24 cellular contexts compared by ENCODE assay signal in the genomic region with DNA sequence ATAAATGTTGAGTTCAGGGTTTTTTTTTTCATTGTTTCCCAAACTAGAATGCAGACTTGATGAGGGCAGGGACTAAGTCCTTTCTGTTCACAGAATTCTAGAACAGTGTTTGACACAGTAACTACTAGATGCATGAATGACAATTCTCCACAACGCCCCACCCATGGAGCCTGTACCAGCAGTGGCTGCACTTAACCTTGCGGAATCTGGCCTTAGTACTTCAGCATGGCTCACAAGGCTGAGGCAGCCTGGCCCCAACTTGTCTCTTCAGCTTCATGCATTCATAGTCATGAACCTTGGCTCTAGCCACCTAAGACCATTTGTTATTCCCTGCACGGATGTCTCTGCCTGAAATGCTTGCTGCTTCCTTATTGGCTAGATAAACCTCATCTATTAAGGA. TPM values are rescaled to one million over a fixed set of nuclear protein-coding genes. Genes with fewer than 3 reads are reported as not detected.
A peak's percentile ranks its signal among the peaks of the same experiment; 100 is the strongest.
DNase-seq lines count a peak whose midpoint lies in the region; ATAC-seq, FAIRE-seq and TF ChIP-seq lines count a peak whose summit lies in the region.
"Had no signal": no experiment of that assay in that cellular context is flagged by ENCODE, and none has a peak within 500 bp of the region (broad histone marks: within the 10 kb centered on the region; RNA-seq: fewer than 3 reads in every experiment).

No MANE protein-coding gene starts in this region.

- H3K9me3 Mint-ChIP-seq in nephron progenitor cell = no peaks in the 10 kb centered on the region
- H3K9me3 Mint-ChIP-seq: CD4-positive, alpha-beta memory T cell had no signal

- in situ Hi-C loops in HepG2 (cut with HindIII; ENCODE audit: extremely low pct_ligation_motif_present, low pct_unique_long_range_greater_than_20kb) = no loop called here
- in situ Hi-C loops in GM12878 (cut with MboI) = no loop called here

- H2AFZ ChIP-seq in HepG2 (ENCODE audit: low read length) = no peak overlapping the region
- no peak overlapping the region for H2AFZ ChIP-seq in PC-3 (ENCODE audit: low read length)
- H2AFZ ChIP-seq in GM12878 (ENCODE audit: control insufficient read depth, low read depth, low read length) = no peak overlapping the region
- H2AFZ ChIP-seq: GM23248 had no signal

- H3K27me3 Mint-ChIP-seq in nephron progenitor cell (ENCODE audit: low read depth, poor library complexity) = no peaks in the 10 kb centered on the region

- H3K4me3 Mint-ChIP-seq in nephron progenitor cell = no peak overlapping the region
- H3K4me3 Mint-ChIP-seq: CD14-positive monocyte; CD4-positive, alpha-beta memory T cell; IgD-negative memory B cell had no signal

- H3K9ac ChIP-seq in HepG2 (ENCODE audit: insufficient read depth, low read depth, low read length) (no peak overlapping the region), PC-3 (ENCODE audit: low read length) (no peak overlapping the region), GM12878 (ENCODE audit: control insufficient read depth, insufficient read depth, low read length) (no peak overlapping the region)
- H3K9ac ChIP-seq: BLaER1, GM23248 had no signal

- peak overlapping the region; percentile 73 for H3K27ac Mint-ChIP-seq in nephron progenitor cell
- H3K27ac Mint-ChIP-seq: CD14-positive monocyte; CD4-positive, alpha-beta memory T cell had no signal

- TF ChIP-seq RAD21 in HepG2 (CRISPR knock-in tag; IDR thresholded peaks at IDR 0.05) = no peak
- TF ChIP-seq RAD21 in GM12878 (IDR thresholded peaks at IDR 0.05; ENCODE audit: insufficient read depth, low read depth, low read length) = no peak

- peaks cover 4% of the 10 kb centered on the region for H3K4me1 ChIP-seq in HepG2 (ENCODE audit: insufficient read depth, low read length)
- H3K4me1 ChIP-seq in right lobe of liver = no peaks in the 10 kb centered on the region
- no peaks in the 10 kb centered on the region for H3K4me1 ChIP-seq in PC-3 (ENCODE audit: insufficient read depth, low read length)
- no peaks in the 10 kb centered on the region for H3K4me1 ChIP-seq in GM12878 (ENCODE audit: control insufficient read depth, insufficient read depth, low read length)

- H3K4me3 ChIP-seq in HepG2 (replicated peaks in 1 of 3; ENCODE audit: insufficient read depth in 1 of 3, low read depth in 2 of 3, low read length in 3 of 3) (no peak overlapping the region), right lobe of liver (no peak overlapping the region), PC-3 (ENCODE audit: low read length) (no peak overlapping the region), GM12878 (no peak overlapping the region)
- H3K4me3 ChIP-seq: BLaER1, GM23248 had no signal

- CTCF ChIA-PET in HepG2 (lab: Yijun Ruan, JAX; ENCODE audit: low intra/inter-chr PET ratio, low total read pairs) = no interaction called here
- CTCF ChIA-PET in PC-3 (lab: Charles Lee) = no interaction called here
- CTCF ChIA-PET in GM12878 (lab: Yijun Ruan, JAX) = interaction anchor here (1.7 kb wide), 1 partner anchor 45 kb away, joined by 3 read pairs; no protein-coding TSS in a partner anchor

- RAD21 ChIA-PET in GM12878 (lab: Charles Lee; ENCODE audit: unreplicated experiment) = interaction anchor here (1.7 kb wide), 1 partner anchor 13 kb away, joined by 3 read pairs; no protein-coding TSS in a partner anchor

- intact Hi-C loops in HepG2 (cut with micrococcal nuclease; ENCODE audit: unreplicated experiment) (loop anchor here (10.0 kb wide), 1 partner anchor 662 kb away; no protein-coding TSS in a partner anchor), right lobe of liver (cut with DNase I) (no loop called here), PC-3 (cut with micrococcal nuclease) (no loop called here), GM12878 (cut with micrococcal nuclease; ENCODE audit: unreplicated experiment) (no loop called here)

- BruUV-seq in HepG2 (replicated peaks; lab: Mats Ljungman, UMichigan) (no TSS peak), PC-3 (replicated peaks; lab: Mats Ljungman, UMichigan) (TSS peak; percentile 17), GM12878 (replicated peaks; lab: Mats Ljungman, UMichigan) (no TSS peak)

- H3K79me2 ChIP-seq in HepG2 (ENCODE audit: insufficient read depth, low read length) = no peaks in the 10 kb centered on the region
- H3K79me2 ChIP-seq in PC-3 (ENCODE audit: low read length) = no peaks in the 10 kb centered on the region
- no peaks in the 10 kb centered on the region for H3K79me2 ChIP-seq in GM12878 (ENCODE audit: control insufficient read depth, insufficient read depth, low read length)

- TF ChIP-seq EP300 in HepG2 (IDR thresholded peaks at IDR 0.05; ENCODE audit: low read depth in 2 of 2, low read length in 2 of 2) (no peak), HepG2 (CRISPR knock-in tag; IDR thresholded peaks at IDR 0.05; ENCODE audit: borderline replicate concordance) (no peak), GM12878 (IDR thresholded peaks at IDR 0.05; ENCODE audit: borderline replicate concordance in 1 of 2, control insufficient read depth in 1 of 2, low read depth in 2 of 2, low read length in 2 of 2) (no peak)

- POLR2A ChIA-PET in HepG2 (lab: Yijun Ruan, JAX) (no interaction called here), PC-3 (lab: Charles Lee; ENCODE audit: unreplicated experiment) (no interaction called here), GM12878 (lab: Charles Lee) (no interaction called here)

- 69% methylated on average over 3 of the region's 3 CpGs for WGBS in HepG2 (ENCODE audit: low lambda C conversion rate)
- 63% methylated on average over 1 of the region's 3 CpGs for WGBS in right lobe of liver (ENCODE audit: insufficient coverage, low coverage, low lambda C conversion rate, missing lambda C conversion rate)
- 99% methylated on average over 3 of the region's 3 CpGs for WGBS in GM12878 (ENCODE audit: insufficient coverage, insufficient replicate concordance, low lambda C conversion rate, missing lambda C conversion rate)

- TF ChIP-seq POLR2A in HepG2 (IDR thresholded peaks at IDR 0.05; ENCODE audit: insufficient read depth in 1 of 2, low read depth in 2 of 2, low read length in 2 of 2) (no peak), right lobe of liver (IDR thresholded peaks at IDR 0.05) (no peak), GM12878 (IDR thresholded peaks at IDR 0.05; ENCODE audit: low read depth, low read length) (peak; percentile 22; the same call in 1 of the 2 replicates)

- H3K27ac ChIP-seq in HepG2 (ENCODE audit: extremely low read length, insufficient read depth, low read length) (no peak overlapping the region), right lobe of liver (no peak overlapping the region), PC-3 (ENCODE audit: low read length) (no peak overlapping the region), GM12878 (ENCODE audit: control insufficient read depth, insufficient read depth) (no peak overlapping the region)
- H3K27ac ChIP-seq: BLaER1, GM23248 had no signal

- SMC1A ChIA-PET in GM12878 (lab: Charles Lee; ENCODE audit: uncharacterized antibody, unreplicated experiment) = interaction anchor here (0.9 to 1.7 kb wide), 8 partner anchors 11 to 67 kb away, joined by 3 to 6 read pairs (median 4); no protein-coding TSS in a partner anchor

- TF ChIP-seq CTCF in HepG2 (CRISPR knock-in tag; IDR thresholded peaks at IDR 0.05) (no peak), right lobe of liver (IDR thresholded peaks at IDR 0.05) (no peak), PC-3 (conservative IDR thresholded peaks at IDR 0.05; ENCODE audit: low read depth, low read length) (no peak), GM12878 (IDR thresholded peaks at IDR 0.05 in 2 of 3, conservative IDR thresholded peaks at IDR 0.05 in 1 of 3; ENCODE audit: control insufficient read depth in 2 of 3, extremely low read depth in 1 of 3, insufficient read depth in 1 of 3, low read depth in 3 of 3, low read length in 3 of 3) (no peak), nephron progenitor cell (IDR thresholded peaks at IDR 0.05) (no peak)

- H3K36me3 Mint-ChIP-seq in nephron progenitor cell (ENCODE audit: low read depth) = peaks cover 31% of the 10 kb centered on the region

- H3K27me3 ChIP-seq in HepG2 (ENCODE audit: control insufficient read depth in 1 of 2, insufficient read depth in 2 of 2, low read length in 2 of 2) (peaks cover 0 to 3% of the 10 kb centered on the region in 2 experiments; a peak in 1 of 5 replicates), right lobe of liver (no peaks in the 10 kb centered on the region), PC-3 (ENCODE audit: low read length) (0 out of 2 replicates have a peak, but pooled peaks cover 4% of the 10 kb centered on the region), GM12878 (replicated peaks in 1 of 2; ENCODE audit: control insufficient read depth in 2 of 2, insufficient read depth in 2 of 2, low read length in 1 of 2) (no peaks in the 10 kb centered on the region)
- H3K27me3 ChIP-seq: BLaER1 had no signal

- no peaks in the 10 kb centered on the region for H3F3A ChIP-seq in PC-3 (ENCODE audit: low read length, unreplicated experiment)

- no peaks in the 10 kb centered on the region for H3K9me3 ChIP-seq in HepG2 (ENCODE audit: low read length)
- H3K9me3 ChIP-seq in right lobe of liver = no peaks in the 10 kb centered on the region
- no peaks in the 10 kb centered on the region for H3K9me3 ChIP-seq in PC-3 (ENCODE audit: low read length)
- no peaks in the 10 kb centered on the region for H3K9me3 ChIP-seq in GM12878 (replicated peaks; ENCODE audit: control insufficient read depth, insufficient read depth, low read length)
- H3K9me3 ChIP-seq: BLaER1 had no signal

- no peak overlapping the region for H3K4me2 ChIP-seq in HepG2 (ENCODE audit: low read depth, low read length)
- H3K4me2 ChIP-seq in PC-3 (ENCODE audit: low read length) = no peak overlapping the region
- no peak overlapping the region for H3K4me2 ChIP-seq in GM12878 (ENCODE audit: control insufficient read depth, insufficient read depth)
- H3K4me2 ChIP-seq: BLaER1 had no signal

- no peaks in the 10 kb centered on the region for H4K20me1 ChIP-seq in HepG2 (ENCODE audit: insufficient read depth, low read length)
- H4K20me1 ChIP-seq in PC-3 (ENCODE audit: low read length) = no peaks in the 10 kb centered on the region
- H4K20me1 ChIP-seq in GM12878 (ENCODE audit: control insufficient read depth, insufficient read depth) = no peaks in the 10 kb centered on the region
- H4K20me1 ChIP-seq: BLaER1 had no signal

- no peak for DNase-seq in HepG2 (ENCODE audit: low spot score)
- no peak for DNase-seq in right lobe of liver
- DNase-seq in PC-3 = no peak
- DNase-seq in GM12878 (ENCODE audit: low read depth, low spot score) = no peak
- no peak for DNase-seq in nephron progenitor cell
- no peak for DNase-seq in Ammon's horn (ENCODE audit: low spot score)
- DNase-seq: ACHN; CD4-positive, alpha-beta memory T cell; DMS53; GM23248; HCEC 1CT; Karpas-422; KBM-7 had no signal

- peak; percentile 39 for ATAC-seq in HepG2
- ATAC-seq in right lobe of liver = no peak
- ATAC-seq in PC-3 = no peak
- no peak for ATAC-seq in GM12878
- ATAC-seq in HG03135 (IDR thresholded peaks at IDR 0.05; ENCODE audit: unreplicated experiment) = no peak
- ATAC-seq in GM21367 (IDR thresholded peaks at IDR 0.05; ENCODE audit: unreplicated experiment) = no peak

- no peaks in the 10 kb centered on the region for H3K9me2 ChIP-seq in PC-3 (replicated peaks; ENCODE audit: low read length)

- H3K36me3 ChIP-seq in HepG2 (replicated peaks in 1 of 2; ENCODE audit: control insufficient read depth in 1 of 2, insufficient read depth in 2 of 2, low read length in 2 of 2) (no peaks in the 10 kb centered on the region), right lobe of liver (no peaks in the 10 kb centered on the region), PC-3 (ENCODE audit: low read depth, low read length) (peaks cover 6% of the 10 kb centered on the region), GM12878 (ENCODE audit: control insufficient read depth in 2 of 2, insufficient read depth in 2 of 2, low read length in 1 of 2) (no peaks in the 10 kb centered on the region)

- H3K4me1 Mint-ChIP-seq in nephron progenitor cell = peaks cover 29% of the 10 kb centered on the region
- H3K4me1 Mint-ChIP-seq: CD4-positive, alpha-beta memory T cell had no signal

- FAIRE-seq in HepG2 (lab: Jason Lieb, UNC) = no peak
- no peak for FAIRE-seq in GM12878 (lab: Jason Lieb, UNC)
- FAIRE-seq: G401.6, GM12892, GM18507, H54, HTR-8/SVneo had no signal

RNA-seq across cellular contexts. Expression of a gene that starts 29.5 kb away (rescaled TPM):
- total RNA-seq in HepG2 (2016; rRNA removed; fragmentation: Illumina TruSeq; extraction: Trizol) (not detected in 2 replicates), right lobe of liver (not detected), PC-3 (2014; rRNA removed) (not detected in 2 replicates), GM12878 (2014; rRNA removed) (not detected in 2 replicates), GM12878 (2014; rRNA removed; fragmentation: Illumina TruSeq; extraction: Trizol) (0.27 and 0.32 TPM in 2 replicates), GM12878 (2021) (not detected in 2 replicates)
- not detected in 2 replicates for total RNA-seq in HepG2 (2016; cell fraction: cytosol; rRNA removed; fragmentation: Illumina TruSeq; extraction: Trizol; ENCODE audit: low read depth)
- total RNA-seq in HepG2 (2016; cell fraction: insoluble cytoplasmic fraction; rRNA removed; fragmentation: Illumina TruSeq; extraction: Trizol) = not detected in 2 replicates
- not detected in 2 replicates for total RNA-seq in HepG2 (2016; cell fraction: membrane; rRNA removed; fragmentation: Illumina TruSeq; extraction: Trizol)
- not detected in 2 replicates for total RNA-seq in HepG2 (2016; cell fraction: nucleus; rRNA removed; fragmentation: Illumina TruSeq; extraction: Trizol)
- polyA plus RNA-seq in HepG2 (2011; rRNA removed) (not detected in 2 replicates), GM12878 (2011; rRNA removed) (not detected in 2 replicates), GM12878 (2014; fragmentation: Illumina TruSeq; extraction: Trizol) (not detected in 2 replicates), GM12878 (2014; fragmentation: Nextera tagmentation; extraction: Ambion mirVana) (not detected), GM12878 (2014; rRNA removed) (not detected in 2 replicates), GM12878 (2016; fragmentation: Nextera tagmentation; extraction: Ambion mirVana) (not detected)
- polyA plus RNA-seq in HepG2 (2011; cell fraction: cytosol; rRNA removed) = not detected in 2 replicates
- not detected in 2 replicates for polyA plus RNA-seq in HepG2 (2011; cell fraction: nucleus; rRNA removed)
- not detected in 2 replicates for polyA plus RNA-seq in HepG2 (2012)
- not detected in 2 replicates for polyA plus RNA-seq in HepG2 (2016; cell fraction: cytosol; fragmentation: Illumina TruSeq; extraction: Trizol; ENCODE audit: low read depth)
- polyA plus RNA-seq in HepG2 (2016; cell fraction: insoluble cytoplasmic fraction; fragmentation: Illumina TruSeq; extraction: Trizol; ENCODE audit: low read depth) = not detected in 2 replicates
- polyA plus RNA-seq in HepG2 (2016; cell fraction: membrane; fragmentation: Illumina TruSeq; extraction: Trizol; ENCODE audit: low read depth) = not detected in 2 replicates
- polyA plus RNA-seq in HepG2 (2016; cell fraction: nucleus; fragmentation: Illumina TruSeq; extraction: Trizol; ENCODE audit: insufficient read depth, low read depth) = not detected in 2 replicates
- polyA minus RNA-seq in HepG2 (2011; rRNA and poly(A)+ RNA removed; ENCODE audit: low replicate concordance) = not detected in 2 replicates
- not detected in 2 replicates for polyA minus RNA-seq in HepG2 (2011; cell fraction: cytosol; rRNA and poly(A)+ RNA removed)
- polyA minus RNA-seq in HepG2 (2011; cell fraction: nucleus; rRNA and poly(A)+ RNA removed) = not detected in 2 replicates
- total RNA-seq in GM12878 (2013; cell fraction: nucleolus; rRNA removed) = not detected in 2 replicates
- polyA plus RNA-seq in GM12878 (2011; ENCODE audit: low read depth) = not detected
- polyA plus RNA-seq in GM12878 (2011; cell fraction: cytosol; rRNA removed) = 0.30 TPM in 1 of 2 replicates, not detected in the other
- 0.31 and 0.48 TPM in 2 replicates for polyA plus RNA-seq in GM12878 (2011; cell fraction: nucleus; rRNA removed)
- polyA plus RNA-seq in GM12878 (2012) = not detected in 2 replicates
- 0.46 TPM in 1 of 2 replicates, not detected in the other for polyA minus RNA-seq in GM12878 (2011; rRNA and poly(A)+ RNA removed)
- not detected in 2 replicates for polyA minus RNA-seq in GM12878 (2011; cell fraction: cytosol; rRNA and poly(A)+ RNA removed)
- polyA minus RNA-seq in GM12878 (2011; cell fraction: nucleus; rRNA and poly(A)+ RNA removed) = 1.1 TPM in 1 of 2 replicates, not detected in the other
- total RNA-seq: A172; CD4-positive, alpha-beta memory T cell; GM23248 had no signal
- polyA plus RNA-seq: CD14-positive monocyte; CD4-positive, alpha-beta memory T cell; GM23248; IgD-negative memory B cell had no signal

RNA-seq across cellular contexts. Expression of a gene that starts 32.8 kb away (rescaled TPM):
- total RNA-seq in HepG2 (2016; rRNA removed; fragmentation: Illumina TruSeq; extraction: Trizol) (26.6 and 27.1 TPM in 2 replicates), right lobe of liver (10 to 100 TPM in 1 of 6 experiments, 1 to 10 TPM in 5; 6.0 to 15.6 (median 6.5) TPM), PC-3 (2014; rRNA removed) (21.1 and 21.4 TPM in 2 replicates), GM12878 (2014; rRNA removed) (41.3 and 45.7 TPM in 2 replicates), GM12878 (2014; rRNA removed; fragmentation: Illumina TruSeq; extraction: Trizol) (49.6 and 49.9 TPM in 2 replicates), GM12878 (2021) (39.4 and 39.5 TPM in 2 replicates)
- 6.3 and 9.4 TPM in 2 replicates for total RNA-seq in HepG2 (2016; cell fraction: cytosol; rRNA removed; fragmentation: Illumina TruSeq; extraction: Trizol; ENCODE audit: low read depth)
- total RNA-seq in HepG2 (2016; cell fraction: insoluble cytoplasmic fraction; rRNA removed; fragmentation: Illumina TruSeq; extraction: Trizol) = 24.5 and 28.9 TPM in 2 replicates
- 8.2 and 8.3 TPM in 2 replicates for total RNA-seq in HepG2 (2016; cell fraction: membrane; rRNA removed; fragmentation: Illumina TruSeq; extraction: Trizol)
- 58.4 and 73.8 TPM in 2 replicates for total RNA-seq in HepG2 (2016; cell fraction: nucleus; rRNA removed; fragmentation: Illumina TruSeq; extraction: Trizol)
- polyA plus RNA-seq in HepG2 (2011; rRNA removed) (5.1 and 9.9 TPM in 2 replicates), GM12878 (2011; rRNA removed) (46.3 and 89.4 TPM in 2 replicates), GM12878 (2014; fragmentation: Illumina TruSeq; extraction: Trizol) (45.3 and 60.1 TPM in 2 replicates), GM12878 (2014; fragmentation: Nextera tagmentation; extraction: Ambion mirVana) (1 to 10 TPM; 6.0 to 9.4 TPM), GM12878 (2014; rRNA removed) (27.2 and 31.5 TPM in 2 replicates), GM12878 (2016; fragmentation: Nextera tagmentation; extraction: Ambion mirVana) (10 to 100 TPM; 27.9 to 32.5 TPM)
- 1.2 and 2.0 TPM in 2 replicates for polyA plus RNA-seq in HepG2 (2011; cell fraction: cytosol; rRNA removed)
- 16.1 and 23.1 TPM in 2 replicates for polyA plus RNA-seq in HepG2 (2011; cell fraction: nucleus; rRNA removed)
- 3.2 and 7.3 TPM in 2 replicates for polyA plus RNA-seq in HepG2 (2012)
- polyA plus RNA-seq in HepG2 (2016; cell fraction: cytosol; fragmentation: Illumina TruSeq; extraction: Trizol; ENCODE audit: low read depth) = 0.68 and 1.1 TPM in 2 replicates
- 10.0 and 11.1 TPM in 2 replicates for polyA plus RNA-seq in HepG2 (2016; cell fraction: insoluble cytoplasmic fraction; fragmentation: Illumina TruSeq; extraction: Trizol; ENCODE audit: low read depth)
- 1.7 and 1.9 TPM in 2 replicates for polyA plus RNA-seq in HepG2 (2016; cell fraction: membrane; fragmentation: Illumina TruSeq; extraction: Trizol; ENCODE audit: low read depth)
- polyA plus RNA-seq in HepG2 (2016; cell fraction: nucleus; fragmentation: Illumina TruSeq; extraction: Trizol; ENCODE audit: insufficient read depth, low read depth) = 81.4 and 82.6 TPM in 2 replicates
- polyA minus RNA-seq in HepG2 (2011; rRNA and poly(A)+ RNA removed; ENCODE audit: low replicate concordance) = 19.6 and 33.5 TPM in 2 replicates
- polyA minus RNA-seq in HepG2 (2011; cell fraction: cytosol; rRNA and poly(A)+ RNA removed) = 4.2 and 8.8 TPM in 2 replicates
- polyA minus RNA-seq in HepG2 (2011; cell fraction: nucleus; rRNA and poly(A)+ RNA removed) = 96.2 and 125 TPM in 2 replicates
- total RNA-seq in GM12878 (2013; cell fraction: nucleolus; rRNA removed) = 142 and 149 TPM in 2 replicates
- polyA plus RNA-seq in GM12878 (2011; ENCODE audit: low read depth) = 7.7 TPM
- 16.7 TPM in 2 replicates for polyA plus RNA-seq in GM12878 (2011; cell fraction: cytosol; rRNA removed)
- polyA plus RNA-seq in GM12878 (2011; cell fraction: nucleus; rRNA removed) = 94.3 and 114 TPM in 2 replicates
- polyA plus RNA-seq in GM12878 (2012) = 12.0 and 12.4 TPM in 2 replicates
- 51.1 and 72.2 TPM in 2 replicates for polyA minus RNA-seq in GM12878 (2011; rRNA and poly(A)+ RNA removed)
- 15.4 and 24.5 TPM in 2 replicates for polyA minus RNA-seq in GM12878 (2011; cell fraction: cytosol; rRNA and poly(A)+ RNA removed)
- polyA minus RNA-seq in GM12878 (2011; cell fraction: nucleus; rRNA and poly(A)+ RNA removed) = 114 and 186 TPM in 2 replicates

RNA-seq across cellular contexts. Expression of a gene that starts 33.1 kb away (rescaled TPM):
- total RNA-seq in HepG2 (2016; rRNA removed; fragmentation: Illumina TruSeq; extraction: Trizol) (55.3 and 69.4 TPM in 2 replicates), right lobe of liver (10 to 100 TPM in 3 of 6 experiments, 1 to 10 TPM in 3; 8.1 to 14.4 (median 10.2) TPM), PC-3 (2014; rRNA removed) (14.1 and 15.6 TPM in 2 replicates), GM12878 (2014; rRNA removed) (36.1 and 48.3 TPM in 2 replicates), GM12878 (2014; rRNA removed; fragmentation: Illumina TruSeq; extraction: Trizol) (63.8 and 64.4 TPM in 2 replicates), GM12878 (2021) (40.3 and 41.5 TPM in 2 replicates)
- total RNA-seq in HepG2 (2016; cell fraction: cytosol; rRNA removed; fragmentation: Illumina TruSeq; extraction: Trizol; ENCODE audit: low read depth) = 14.4 and 14.5 TPM in 2 replicates
- total RNA-seq in HepG2 (2016; cell fraction: insoluble cytoplasmic fraction; rRNA removed; fragmentation: Illumina TruSeq; extraction: Trizol) = 52.1 and 68.7 TPM in 2 replicates
- total RNA-seq in HepG2 (2016; cell fraction: membrane; rRNA removed; fragmentation: Illumina TruSeq; extraction: Trizol) = 26.1 and 32.5 TPM in 2 replicates
- total RNA-seq in HepG2 (2016; cell fraction: nucleus; rRNA removed; fragmentation: Illumina TruSeq; extraction: Trizol) = 75.8 and 81.7 TPM in 2 replicates
- polyA plus RNA-seq in HepG2 (2011; rRNA removed) (15.2 and 18.9 TPM in 2 replicates), GM12878 (2011; rRNA removed) (32.5 and 54.9 TPM in 2 replicates), GM12878 (2014; fragmentation: Illumina TruSeq; extraction: Trizol) (49.3 and 64.3 TPM in 2 replicates), GM12878 (2014; fragmentation: Nextera tagmentation; extraction: Ambion mirVana) (10 to 100 TPM; 12.8 to 18.9 TPM), GM12878 (2014; rRNA removed) (26.2 and 32.0 TPM in 2 replicates), GM12878 (2016; fragmentation: Nextera tagmentation; extraction: Ambion mirVana) (10 to 100 TPM; 45.5 to 55.3 TPM)
- polyA plus RNA-seq in HepG2 (2011; cell fraction: cytosol; rRNA removed) = 4.3 and 5.9 TPM in 2 replicates
- 26.5 and 26.6 TPM in 2 replicates for polyA plus RNA-seq in HepG2 (2011; cell fraction: nucleus; rRNA removed)
- 20.2 and 23.1 TPM in 2 replicates for polyA plus RNA-seq in HepG2 (2012)
- 1.1 and 1.3 TPM in 2 replicates for polyA plus RNA-seq in HepG2 (2016; cell fraction: cytosol; fragmentation: Illumina TruSeq; extraction: Trizol; ENCODE audit: low read depth)
- 48.7 and 51.1 TPM in 2 replicates for polyA plus RNA-seq in HepG2 (2016; cell fraction: insoluble cytoplasmic fraction; fragmentation: Illumina TruSeq; extraction: Trizol; ENCODE audit: low read depth)
- polyA plus RNA-seq in HepG2 (2016; cell fraction: membrane; fragmentation: Illumina TruSeq; extraction: Trizol; ENCODE audit: low read depth) = 3.5 and 3.7 TPM in 2 replicates
- polyA plus RNA-seq in HepG2 (2016; cell fraction: nucleus; fragmentation: Illumina TruSeq; extraction: Trizol; ENCODE audit: insufficient read depth, low read depth) = 95.1 and 101 TPM in 2 replicates
- polyA minus RNA-seq in HepG2 (2011; rRNA and poly(A)+ RNA removed; ENCODE audit: low replicate concordance) = 11.0 and 14.6 TPM in 2 replicates
- 13.0 and 15.1 TPM in 2 replicates for polyA minus RNA-seq in HepG2 (2011; cell fraction: cytosol; rRNA and poly(A)+ RNA removed)
- 65.0 and 69.2 TPM in 2 replicates for polyA minus RNA-seq in HepG2 (2011; cell fraction: nucleus; rRNA and poly(A)+ RNA removed)
- total RNA-seq in GM12878 (2013; cell fraction: nucleolus; rRNA removed) = 156 and 158 TPM in 2 replicates
- 7.1 TPM for polyA plus RNA-seq in GM12878 (2011; ENCODE audit: low read depth)
- polyA plus RNA-seq in GM12878 (2011; cell fraction: cytosol; rRNA removed) = 7.9 and 8.3 TPM in 2 replicates
- 31.6 and 34.1 TPM in 2 replicates for polyA plus RNA-seq in GM12878 (2011; cell fraction: nucleus; rRNA removed)
- polyA plus RNA-seq in GM12878 (2012) = 11.0 and 16.3 TPM in 2 replicates
- 24.8 and 35.4 TPM in 2 replicates for polyA minus RNA-seq in GM12878 (2011; rRNA and poly(A)+ RNA removed)
- 7.2 and 12.1 TPM in 2 replicates for polyA minus RNA-seq in GM12878 (2011; cell fraction: cytosol; rRNA and poly(A)+ RNA removed)
- polyA minus RNA-seq in GM12878 (2011; cell fraction: nucleus; rRNA and poly(A)+ RNA removed) = 28.9 and 43.6 TPM in 2 replicates
